ENCODE assay signal across 17 cellular contexts in the genomic region with DNA sequence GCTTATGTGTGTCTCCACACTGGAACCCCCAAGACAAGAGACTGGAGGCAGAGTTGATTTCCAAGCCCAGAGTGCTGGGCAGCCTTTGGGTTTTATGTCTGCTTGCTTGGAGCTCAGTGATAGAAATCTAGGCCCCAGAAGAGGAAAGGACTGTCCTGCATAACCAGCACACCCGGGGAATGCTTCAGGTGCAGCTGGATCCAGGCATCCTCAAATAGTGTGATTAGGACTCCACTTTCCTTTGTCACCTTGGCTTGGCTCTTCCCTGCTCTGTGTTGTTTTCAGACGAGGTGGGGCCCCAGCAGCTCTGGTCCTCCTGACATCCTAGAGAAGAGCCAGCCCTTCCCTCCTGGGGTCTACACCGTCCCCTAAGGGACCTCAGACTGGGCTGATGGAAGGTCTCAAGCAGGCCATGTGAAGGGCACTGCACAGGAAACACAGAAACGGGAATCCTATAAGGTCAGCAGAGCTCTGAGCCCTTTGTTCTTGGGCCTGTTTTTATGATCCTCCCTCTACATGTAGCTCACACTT.
DNase-seq lines count a peak whose midpoint lies in the region; ATAC-seq, FAIRE-seq and TF ChIP-seq lines count a peak whose summit lies in the region.
"Had no signal": no experiment of that assay in that cellular context is flagged by ENCODE, and none has a peak within 500 bp of the region (broad histone marks: within the 10 kb centered on the region; RNA-seq: fewer than 3 reads in every experiment).

No MANE protein-coding gene starts in this region.

- CTCF ChIA-PET in CD8-positive, alpha-beta memory T cell (lab: Charles Lee): no interaction called here

- no peak for FAIRE-seq in small intestine (lab: Jason Lieb, UNC)
- FAIRE-seq: HTR-8/SVneo had no signal

- H3K27me3 Mint-ChIP-seq in glutamatergic neuron (ENCODE audit: unreplicated experiment): peaks cover 13% of the 10 kb centered on the region
- peaks cover 10 to 22% of the 10 kb centered on the region in 2 donors for H3K27me3 Mint-ChIP-seq in CD8-positive, alpha-beta memory T cell
- H3K27me3 Mint-ChIP-seq in activated T-cell treated with anti-CD3 and anti-CD28 coated beads, Interleukin-2, amount 50 U/mL, for 24 hours: peaks cover 42% of the 10 kb centered on the region

- H3K4me3 Mint-ChIP-seq in glutamatergic neuron (ENCODE audit: unreplicated experiment): no peak overlapping the region
- no peak overlapping the region for H3K4me3 Mint-ChIP-seq in CD8-positive, alpha-beta memory T cell
- no peak overlapping the region for H3K4me3 Mint-ChIP-seq in activated T-cell treated with anti-CD3 and anti-CD28 coated beads, Interleukin-2, amount 50 U/mL, for 24 hours

- H3K27ac ChIP-seq in BLaER1 (no peak overlapping the region), small intestine (ENCODE audit: low read depth in 1 of 2, low read length in 1 of 2) (peak overlapping the region; percentile 81 to 82), coronary artery (no peak overlapping the region)
- no peak overlapping the region for H3K27ac ChIP-seq in CD8-positive, alpha-beta memory T cell (ENCODE audit: low read depth, low read length)

- H4K20me1 ChIP-seq in BLaER1: peaks cover 18% of the 10 kb centered on the region

- WGBS in small intestine, 3 donors: 34 to 65% (median 38%) methylated on average over 4 of the region's 4 CpGs

- H3K27ac Mint-ChIP-seq in glutamatergic neuron (ENCODE audit: unreplicated experiment): peak overlapping the region; percentile 96
- H3K27ac Mint-ChIP-seq in CD8-positive, alpha-beta memory T cell: no peak overlapping the region
- H3K27ac Mint-ChIP-seq in activated T-cell treated with anti-CD3 and anti-CD28 coated beads, Interleukin-2, amount 50 U/mL, for 24 hours: no peak overlapping the region

- H3K4me3 ChIP-seq in BLaER1: no peak overlapping the region
- no peak overlapping the region for H3K4me3 ChIP-seq in small intestine (ENCODE audit: low read depth in 1 of 2, low read length in 2 of 2)
- H3K4me3 ChIP-seq in CD8-positive, alpha-beta memory T cell (ENCODE audit: low read length): no peak overlapping the region
- H3K4me3 ChIP-seq in coronary artery: no peak overlapping the region

- no peak for TF ChIP-seq CTCF in glutamatergic neuron (IDR thresholded peaks at IDR 0.05; ENCODE audit: partially characterized antibody, unreplicated experiment)
- no peak for TF ChIP-seq CTCF in coronary artery (IDR thresholded peaks at IDR 0.05)

- ATAC-seq in GM21360 (IDR thresholded peaks at IDR 0.05; ENCODE audit: unreplicated experiment): no peak
- ATAC-seq: HCT116, SK-N-SH treated with all-trans-retinoic acid at 6 μM for 48 hours had no signal

- POLR2A ChIA-PET in CD8-positive, alpha-beta memory T cell (lab: Charles Lee): no interaction called here

- H3K9me3 Mint-ChIP-seq in glutamatergic neuron (ENCODE audit: unreplicated experiment): peaks cover 28% of the 10 kb centered on the region
- peaks cover 0 to 4% (median 0%) of the 10 kb centered on the region in 5 donors for H3K9me3 Mint-ChIP-seq in CD8-positive, alpha-beta memory T cell
- H3K9me3 Mint-ChIP-seq in activated T-cell treated with anti-CD3 and anti-CD28 coated beads, Interleukin-2, amount 50 U/mL, for 24 hours: no peaks in the 10 kb centered on the region

- DNase-seq in NCI-H69 (lab: John Stamatoyannopoulos, UW) (peak; percentile 38), glutamatergic neuron (no peak), small intestine (no peak), coronary artery (ENCODE audit: low spot score) (no peak)
- no peak for DNase-seq in CD8-positive, alpha-beta memory T cell
- DNase-seq in activated T-cell treated with anti-CD3 and anti-CD28 coated beads, Interleukin-2, amount 50 U/mL, for 24 hours: no peak
- DNase-seq: Caco-2, EL, MV-4-11, NCI-H1930, NCI-H446 treated with DMSO at 0.1 percent for 48 hours, NCI-H774 had no signal

- peaks cover 10% of the 10 kb centered on the region for H3K36me3 Mint-ChIP-seq in glutamatergic neuron (ENCODE audit: unreplicated experiment)
- H3K36me3 Mint-ChIP-seq in CD8-positive, alpha-beta memory T cell: no peaks in the 10 kb centered on the region
- H3K36me3 Mint-ChIP-seq in activated T-cell treated with anti-CD3 and anti-CD28 coated beads, Interleukin-2, amount 50 U/mL, for 24 hours (ENCODE audit: low read depth): no peaks in the 10 kb centered on the region

- H3K4me1 Mint-ChIP-seq in glutamatergic neuron (ENCODE audit: low read depth, unreplicated experiment): peaks cover 41% of the 10 kb centered on the region
- H3K4me1 Mint-ChIP-seq in CD8-positive, alpha-beta memory T cell: no peaks in the 10 kb centered on the region
- H3K4me1 Mint-ChIP-seq in activated T-cell treated with anti-CD3 and anti-CD28 coated beads, Interleukin-2, amount 50 U/mL, for 24 hours (ENCODE audit: low read depth): no peaks in the 10 kb centered on the region

- no peaks in the 10 kb centered on the region for H3K9me3 ChIP-seq in BLaER1
- no peaks in the 10 kb centered on the region for H3K9me3 ChIP-seq in small intestine (ENCODE audit: control insufficient read depth, low read depth)
- no peaks in the 10 kb centered on the region for H3K9me3 ChIP-seq in CD8-positive, alpha-beta memory T cell (ENCODE audit: low read length)
- H3K9me3 ChIP-seq: Caco-2 had no signal

- H3K4me2 ChIP-seq in BLaER1: peak overlapping the region; percentile 79; the same call in 1 of the 2 replicates

- no peak overlapping the region for H3K9ac ChIP-seq in BLaER1

- H3K4me1 ChIP-seq in BLaER1: peaks cover 39% of the 10 kb centered on the region
- peaks cover 2 to 3% of the 10 kb centered on the region in 2 donors for H3K4me1 ChIP-seq in small intestine (ENCODE audit: control insufficient read depth in 2 of 2, insufficient read depth in 1 of 2, low read depth in 1 of 2, low read length in 1 of 2)
- H3K4me1 ChIP-seq in CD8-positive, alpha-beta memory T cell (ENCODE audit: insufficient read depth, low read length): no peaks in the 10 kb centered on the region

- H3K27me3 ChIP-seq in BLaER1 (peaks cover 21% of the 10 kb centered on the region), small intestine (ENCODE audit: control insufficient read depth in 2 of 2, insufficient read depth in 2 of 2, low read length in 2 of 2) (peaks cover 0 to 1% of the 10 kb centered on the region in 2 donors)
- H3K27me3 ChIP-seq in CD8-positive, alpha-beta memory T cell (ENCODE audit: insufficient read depth, low read length, poor library complexity, severe bottlenecking): no peaks in the 10 kb centered on the region

- no peaks in the 10 kb centered on the region for H3K36me3 ChIP-seq in BLaER1
- no peaks in the 10 kb centered on the region for H3K36me3 ChIP-seq in small intestine (ENCODE audit: control insufficient read depth in 2 of 2, insufficient read depth in 2 of 2, low read length in 2 of 2)
- no peaks in the 10 kb centered on the region for H3K36me3 ChIP-seq in CD8-positive, alpha-beta memory T cell (ENCODE audit: insufficient read depth, low read length)

Comparison
In these comparisons a context has a peak if more than half of its experiments do, and no peak if none do; other contexts are left out.
1. H3K27ac ChIP-seq: peak in small intestine (2 of 2); none in BLaER1 (single experiment), CD8-positive, alpha-beta memory T cell (single experiment) and coronary artery (0 of 2).